27 cellular contexts compared by ENCODE assay signal in genomic region chr16:74661064-74661463, GRCh38. TPM values are rescaled to one million over a fixed set of nuclear protein-coding genes. Genes with fewer than 3 reads are reported as not detected.
DNase-seq lines count a peak whose midpoint lies in the region; ATAC-seq, FAIRE-seq and TF ChIP-seq lines count a peak whose summit lies in the region.
"Had no signal": no experiment of that assay in that cellular context is flagged by ENCODE, and none has a peak within 500 bp of the region (broad histone marks: within the 10 kb centered on the region; RNA-seq: fewer than 3 reads in every experiment).

No MANE protein-coding gene starts in this region.

- no peak for TF ChIP-seq POLR2A in K562 (conservative IDR thresholded peaks at IDR 0.05)

- H3K9me3 Mint-ChIP-seq in activated T-cell treated with anti-CD3 and anti-CD28 coated beads, Interleukin-2, amount 50 U/mL, for 72 hours: no peaks in the 10 kb centered on the region
- H3K9me3 Mint-ChIP-seq in activated T-cell treated with anti-CD3 and anti-CD28 coated beads, Interleukin-2, amount 50 U/mL, for 4 hours: no peaks in the 10 kb centered on the region
- H3K9me3 Mint-ChIP-seq in progenitor cell of endocrine pancreas (ENCODE audit: low read depth): no peaks in the 10 kb centered on the region
- H3K9me3 Mint-ChIP-seq: brain; mesothelial cell of epicardium; naive thymus-derived CD8-positive, alpha-beta T cell had no signal

- no peaks in the 10 kb centered on the region for H3K27me3 Mint-ChIP-seq in activated T-cell treated with anti-CD3 and anti-CD28 coated beads, Interleukin-2, amount 50 U/mL, for 72 hours (ENCODE audit: low read depth)
- no peaks in the 10 kb centered on the region for H3K27me3 Mint-ChIP-seq in activated T-cell treated with anti-CD3 and anti-CD28 coated beads, Interleukin-2, amount 50 U/mL, for 4 hours (ENCODE audit: low read depth)
- H3K27me3 Mint-ChIP-seq in progenitor cell of endocrine pancreas: no peaks in the 10 kb centered on the region
- H3K27me3 Mint-ChIP-seq: B cell; brain; naive thymus-derived CD8-positive, alpha-beta T cell had no signal

- no peak for DNase-seq in activated T-cell treated with anti-CD3 and anti-CD28 coated beads, Interleukin-2, amount 50 U/mL, for 72 hours
- no peak for DNase-seq in activated T-cell treated with anti-CD3 and anti-CD28 coated beads, Interleukin-2, amount 50 U/mL, for 4 hours
- DNase-seq in K562 (ENCODE audit: extremely low read depth in 1 of 4, low spot score in 3 of 4): no peak
- DNase-seq in progenitor cell of endocrine pancreas (ENCODE audit: low spot score, unreplicated experiment): no peak
- DNase-seq in WERI-Rb-1: no peak
- DNase-seq: activated gamma-delta T cell; GF-D8; Karpas-422; left ventricle myocardium inferior; naive thymus-derived CD8-positive, alpha-beta T cell; NCI-H146; NCI-H446 treated with DMSO at 0.1 percent for 48 hours; ovary; retina; SHP77; small intestine; stimulated activated CD8-positive, alpha-beta memory T cell treated with anti-CD3 and anti-CD28 coated beads, Interleukin-4, amount 100 ng/mL, for 48 hours; T-helper 9 cell; transverse colon had no signal

- H3K27ac Mint-ChIP-seq in activated T-cell treated with anti-CD3 and anti-CD28 coated beads, Interleukin-2, amount 50 U/mL, for 72 hours: peak overlapping the region; percentile 13
- peak overlapping the region; percentile 15 for H3K27ac Mint-ChIP-seq in progenitor cell of endocrine pancreas
- H3K27ac Mint-ChIP-seq: B cell, mesothelial cell of epicardium had no signal

- H3K27ac ChIP-seq in HEK293 (ENCODE audit: extremely low read depth, low read depth, low read length): no peak overlapping the region
- no peak overlapping the region for H3K27ac ChIP-seq in K562 (ENCODE audit: extremely low read depth, low read depth, low read length)
- H3K27ac ChIP-seq in WERI-Rb-1: no peak overlapping the region
- H3K27ac ChIP-seq: left ventricle myocardium inferior, ovary, transverse colon, VCaP had no signal

- H3K4me3 ChIP-seq in HEK293 (ENCODE audit: low read depth, low read length): no peak overlapping the region
- no peak overlapping the region for H3K4me3 ChIP-seq in K562
- H3K4me3 ChIP-seq in WERI-Rb-1 (ENCODE audit: low read depth, low read length): no peak overlapping the region
- H3K4me3 ChIP-seq: left ventricle myocardium inferior, ovary, transverse colon had no signal

- CTCF ChIA-PET in HEK293 (lab: Yijun Ruan, JAX): no interaction called here
- CTCF ChIA-PET in K562 (lab: Yijun Ruan, JAX; ENCODE audit: low intra/inter-chr PET ratio): no interaction called here

- H3K4me1 Mint-ChIP-seq in activated T-cell treated with anti-CD3 and anti-CD28 coated beads, Interleukin-2, amount 50 U/mL, for 72 hours (ENCODE audit: low read depth): peaks cover 86% of the 10 kb centered on the region
- peaks cover 66% of the 10 kb centered on the region for H3K4me1 Mint-ChIP-seq in activated T-cell treated with anti-CD3 and anti-CD28 coated beads, Interleukin-2, amount 50 U/mL, for 4 hours (ENCODE audit: low read depth)
- H3K4me1 Mint-ChIP-seq in progenitor cell of endocrine pancreas (ENCODE audit: low read depth): peaks cover 1% of the 10 kb centered on the region

- TF ChIP-seq RAD21 in K562 (CRISPR knock-in tag; conservative IDR thresholded peaks at IDR 0.05 in 1 of 2, IDR thresholded peaks at IDR 0.05 in 1 of 2): no peak

- POLR2A ChIA-PET in HEK293 (lab: Yijun Ruan, JAX): no interaction called here
- POLR2A ChIA-PET in K562 (lab: Yijun Ruan, JAX): interaction anchor here (0.5 to 1.5 kb wide), 3 partner anchors 27 to 222 kb away, joined by 3 to 4 read pairs (median 3); no protein-coding TSS in a partner anchor

- no peaks in the 10 kb centered on the region for H3K9me1 ChIP-seq in K562 (ENCODE audit: control insufficient read depth, insufficient read depth, low read length)

- intact Hi-C loops in K562 (cut with micrococcal nuclease): no loop called here

- peaks cover 17 to 61% of the 10 kb centered on the region in 2 donors for H3K36me3 Mint-ChIP-seq in activated T-cell treated with anti-CD3 and anti-CD28 coated beads, Interleukin-2, amount 50 U/mL, for 72 hours (ENCODE audit: insufficient read depth in 2 of 2)
- peaks cover 57% of the 10 kb centered on the region for H3K36me3 Mint-ChIP-seq in activated T-cell treated with anti-CD3 and anti-CD28 coated beads, Interleukin-2, amount 50 U/mL, for 4 hours (ENCODE audit: insufficient read depth)
- H3K36me3 Mint-ChIP-seq in progenitor cell of endocrine pancreas (ENCODE audit: insufficient read depth): peaks cover 28% of the 10 kb centered on the region

- no peak for FAIRE-seq in K562 (lab: Jason Lieb, UNC)
- FAIRE-seq: GM18507, small intestine had no signal

- no peak for ATAC-seq in activated T-cell treated with anti-CD3 and anti-CD28 coated beads, Interleukin-2, amount 50 U/mL, for 72 hours (replicated peaks in 1 of 2)
- no peak for ATAC-seq in activated T-cell treated with anti-CD3 and anti-CD28 coated beads, Interleukin-2, amount 50 U/mL, for 4 hours
- ATAC-seq in K562: no peak
- no peak for ATAC-seq in GM21367 (IDR thresholded peaks at IDR 0.05; ENCODE audit: unreplicated experiment)
- ATAC-seq in HG03139 (IDR thresholded peaks at IDR 0.05; ENCODE audit: unreplicated experiment): no peak
- ATAC-seq: naive thymus-derived CD8-positive, alpha-beta T cell had no signal

- no TSS peak for BruUV-seq in K562 (replicated peaks; lab: Mats Ljungman, UMichigan)

- peaks cover 2% of the 10 kb centered on the region; the same call in 1 of the 2 replicates for H3K4me1 ChIP-seq in HEK293 (ENCODE audit: control insufficient read depth, insufficient read depth, low read length)
- peaks cover 4 to 21% of the 10 kb centered on the region in 2 experiments; a peak in 4 of 5 replicates for H3K4me1 ChIP-seq in K562 (replicated peaks in 1 of 2; ENCODE audit: control insufficient read depth in 2 of 2, insufficient read depth in 2 of 2, low read length in 2 of 2)

- no peak for TF ChIP-seq EP300 in K562 (IDR thresholded peaks at IDR 0.05; ENCODE audit: low read length)

- no peaks in the 10 kb centered on the region for H3K9me3 ChIP-seq in HEK293 (ENCODE audit: control insufficient read depth, insufficient read depth, low read depth, low read length)
- H3K9me3 ChIP-seq in K562 (replicated peaks; ENCODE audit: control insufficient read depth, insufficient read depth, low read depth, low read length): no peaks in the 10 kb centered on the region
- no peaks in the 10 kb centered on the region for H3K9me3 ChIP-seq in WERI-Rb-1 (ENCODE audit: severe bottlenecking)
- H3K9me3 ChIP-seq: left ventricle myocardium inferior, ovary, transverse colon had no signal

- H3K9ac ChIP-seq in K562 (ENCODE audit: insufficient read depth in 1 of 2, low read depth in 2 of 2, low read length in 2 of 2): 0 out of 4 replicates have a peak overlapping the region, but pooled peaks of 1 of the 2 experiments have one; percentile 55

- H3K36me3 ChIP-seq in HEK293 (ENCODE audit: control insufficient read depth in 2 of 2, insufficient read depth in 1 of 2, low read length in 2 of 2) (peaks cover 76 to 92% of the 10 kb centered on the region in 2 experiments), K562 (ENCODE audit: control insufficient read depth, insufficient read depth, low read length) (peaks cover 97% of the 10 kb centered on the region), WERI-Rb-1 (peaks cover 94% of the 10 kb centered on the region)
- H3K36me3 ChIP-seq: ovary had no signal

- no peak overlapping the region for H3K4me2 ChIP-seq in K562 (ENCODE audit: insufficient read depth, low read length)

- peaks cover 99% of the 10 kb centered on the region for H3K79me2 ChIP-seq in K562 (ENCODE audit: control insufficient read depth, insufficient read depth, low read length)

- WGBS in K562 (ENCODE audit: insufficient coverage, low coverage, missing lambda C conversion rate): 94% methylated on average over 5 of the region's 5 CpGs

- no peak overlapping the region for H2AFZ ChIP-seq in K562 (ENCODE audit: low read depth, low read length)

- TF ChIP-seq CTCF in HEK293 (tag by site-specific recombination; IDR thresholded peaks at IDR 0.05) (no peak), K562 (IDR thresholded peaks at IDR 0.05 in 2 of 3, conservative IDR thresholded peaks at IDR 0.05 in 1 of 3; ENCODE audit: insufficient read depth in 2 of 3, low read depth in 1 of 3, low read length in 3 of 3) (no peak), progenitor cell of endocrine pancreas (IDR thresholded peaks at IDR 0.05; ENCODE audit: unreplicated experiment) (no peak), WERI-Rb-1 (IDR thresholded peaks at IDR 0.05; ENCODE audit: low read depth, low read length) (no peak)

- H3K4me3 Mint-ChIP-seq in activated T-cell treated with anti-CD3 and anti-CD28 coated beads, Interleukin-2, amount 50 U/mL, for 72 hours: peak overlapping the region; percentile 29 to 54
- H3K4me3 Mint-ChIP-seq in activated T-cell treated with anti-CD3 and anti-CD28 coated beads, Interleukin-2, amount 50 U/mL, for 4 hours: no peak overlapping the region
- no peak overlapping the region for H3K4me3 Mint-ChIP-seq in progenitor cell of endocrine pancreas (ENCODE audit: low read depth)
- H3K4me3 Mint-ChIP-seq: B cell, mesothelial cell of epicardium had no signal

- peaks cover 41% of the 10 kb centered on the region for H4K20me1 ChIP-seq in K562 (replicated peaks; ENCODE audit: control insufficient read depth, insufficient read depth, low read length)

- H3K27me3 ChIP-seq in K562 (ENCODE audit: control insufficient read depth in 2 of 2, insufficient read depth in 2 of 2, low read length in 2 of 2): no peaks in the 10 kb centered on the region
- H3K27me3 ChIP-seq in WERI-Rb-1 (ENCODE audit: insufficient read depth, low read depth, severe bottlenecking): no peaks in the 10 kb centered on the region
- H3K27me3 ChIP-seq: ovary, transverse colon had no signal

- in situ Hi-C loops in K562 (cut with MboI): no loop called here

RNA-seq across cellular contexts. Expression of gene RFWD3, which starts 5.6 kb away (rescaled TPM):
- 100 to 1,000 TPM; 114 TPM for total RNA-seq in activated T-cell treated with anti-CD3 and anti-CD28 coated beads, Interleukin-2, amount 50 U/mL, for 72 hours
- 10 to 100 TPM; 70.8 to 97.0 (median 76.3) TPM for total RNA-seq in activated T-cell treated with anti-CD3 and anti-CD28 coated beads, Interleukin-2, amount 50 U/mL, for 4 hours
- total RNA-seq in K562 (2011; cell fraction: chromatin; rRNA removed; ENCODE audit: low replicate concordance): 202 and 277 TPM in 2 replicates
- total RNA-seq in K562 (2011; cell fraction: nucleolus; rRNA removed): 120 and 121 TPM in 2 replicates
- 204 and 261 TPM in 2 replicates for total RNA-seq in K562 (2011; cell fraction: nucleoplasm; rRNA removed)
- total RNA-seq in K562 (2014; rRNA removed) (68.1 and 71.5 TPM in 2 replicates), K562 (2014; rRNA removed; fragmentation: Illumina TruSeq; extraction: Trizol) (79.0 and 83.5 TPM in 2 replicates), K562 (2015; rRNA removed; fragmentation: Illumina TruSeq; extraction: Trizol) (77.4 and 86.1 TPM in 2 replicates), K562 (2021) (111 and 121 TPM in 2 replicates), progenitor cell of endocrine pancreas (40.3 and 48.4 TPM in 2 replicates)
- polyA plus RNA-seq in K562 (2011; rRNA removed) (87.1 and 111 TPM in 2 replicates), K562 (2014; fragmentation: Illumina TruSeq; extraction: Trizol) (89.1 and 93.1 TPM in 2 replicates), K562 (2014; fragmentation: Nextera tagmentation; extraction: Ambion mirVana) (10 to 100 TPM; 20.8 to 55.5 TPM), K562 (2014; rRNA removed) (70.1 and 75.2 TPM in 2 replicates)
- 75.3 and 82.0 TPM in 2 replicates for polyA plus RNA-seq in K562 (2011; cell fraction: cytosol; rRNA removed)
- 53.1 and 58.5 TPM in 2 replicates for polyA plus RNA-seq in K562 (2011; cell fraction: nucleus; rRNA removed)
- polyA plus RNA-seq in K562 (2012): 47.4 and 51.1 TPM in 2 replicates
- 222 and 269 TPM in 2 replicates for polyA minus RNA-seq in K562 (2011; rRNA and poly(A)+ RNA removed)
- polyA minus RNA-seq in K562 (2011; cell fraction: cytosol; rRNA and poly(A)+ RNA removed): 64.4 and 77.8 TPM in 2 replicates
- polyA minus RNA-seq in K562 (2011; cell fraction: nucleus; rRNA and poly(A)+ RNA removed): 54.1 and 74.6 TPM in 2 replicates

RNA-seq across cellular contexts. Expression of gene MLKL, which starts 39.6 kb away (rescaled TPM):
- 10 to 100 TPM; 16.9 to 23.2 TPM for total RNA-seq in activated T-cell treated with anti-CD3 and anti-CD28 coated beads, Interleukin-2, amount 50 U/mL, for 72 hours
- total RNA-seq in activated T-cell treated with anti-CD3 and anti-CD28 coated beads, Interleukin-2, amount 50 U/mL, for 4 hours: 10 to 100 TPM; 27.5 to 36.6 (median 30.9) TPM
- total RNA-seq in K562 (2011; cell fraction: chromatin; rRNA removed; ENCODE audit: low replicate concordance): 4.5 and 5.4 TPM in 2 replicates
- total RNA-seq in K562 (2011; cell fraction: nucleolus; rRNA removed): 2.3 and 3.6 TPM in 2 replicates
- 3.8 and 4.8 TPM in 2 replicates for total RNA-seq in K562 (2011; cell fraction: nucleoplasm; rRNA removed)
- total RNA-seq in K562 (2014; rRNA removed) (5.0 and 8.9 TPM in 2 replicates), K562 (2014; rRNA removed; fragmentation: Illumina TruSeq; extraction: Trizol) (4.2 and 4.3 TPM in 2 replicates), K562 (2015; rRNA removed; fragmentation: Illumina TruSeq; extraction: Trizol) (5.9 and 6.1 TPM in 2 replicates), K562 (2021) (5.1 and 5.6 TPM in 2 replicates), progenitor cell of endocrine pancreas (0.24 and 1.1 TPM in 2 replicates)
- polyA plus RNA-seq in K562 (2011; rRNA removed) (1.9 and 5.8 TPM in 2 replicates), K562 (2014; fragmentation: Illumina TruSeq; extraction: Trizol) (4.1 and 5.4 TPM in 2 replicates), K562 (2014; fragmentation: Nextera tagmentation; extraction: Ambion mirVana) (1 to 10 TPM; 1.6 to 2.1 TPM), K562 (2014; rRNA removed) (4.8 and 5.8 TPM in 2 replicates)
- 1.0 and 2.2 TPM in 2 replicates for polyA plus RNA-seq in K562 (2011; cell fraction: cytosol; rRNA removed)
- polyA plus RNA-seq in K562 (2011; cell fraction: nucleus; rRNA removed): 7.8 and 17.0 TPM in 2 replicates
- 5.6 and 7.1 TPM in 2 replicates for polyA plus RNA-seq in K562 (2012)
- 1.5 and 5.0 TPM in 2 replicates for polyA minus RNA-seq in K562 (2011; rRNA and poly(A)+ RNA removed)
- 1.7 and 3.9 TPM in 2 replicates for polyA minus RNA-seq in K562 (2011; cell fraction: cytosol; rRNA and poly(A)+ RNA removed)
- 2.2 and 5.8 TPM in 2 replicates for polyA minus RNA-seq in K562 (2011; cell fraction: nucleus; rRNA and poly(A)+ RNA removed)
- total RNA-seq: mesothelial cell of epicardium had no signal

RNA-seq across cellular contexts. Expression of gene GLG1, which starts 54.1 kb away (rescaled TPM):
- 10 to 100 TPM; 67.4 to 72.3 TPM for total RNA-seq in activated T-cell treated with anti-CD3 and anti-CD28 coated beads, Interleukin-2, amount 50 U/mL, for 72 hours
- 10 to 100 TPM; 45.1 to 52.4 (median 45.4) TPM for total RNA-seq in activated T-cell treated with anti-CD3 and anti-CD28 coated beads, Interleukin-2, amount 50 U/mL, for 4 hours
- total RNA-seq in K562 (2011; cell fraction: chromatin; rRNA removed; ENCODE audit: low replicate concordance): 147 and 204 TPM in 2 replicates
- total RNA-seq in K562 (2011; cell fraction: nucleolus; rRNA removed): 111 and 116 TPM in 2 replicates
- 154 and 170 TPM in 2 replicates for total RNA-seq in K562 (2011; cell fraction: nucleoplasm; rRNA removed)
- 29.9 and 31.1 TPM in 2 replicates for total RNA-seq in K562 (2014; rRNA removed)
- total RNA-seq in K562 (2014; rRNA removed; fragmentation: Illumina TruSeq; extraction: Trizol): 24.0 and 26.5 TPM in 2 replicates
- 22.9 and 24.5 TPM in 2 replicates for total RNA-seq in K562 (2015; rRNA removed; fragmentation: Illumina TruSeq; extraction: Trizol)
- 32.9 and 36.0 TPM in 2 replicates for total RNA-seq in K562 (2021)
- polyA plus RNA-seq in K562 (2011; rRNA removed): 23.6 and 28.9 TPM in 2 replicates
- polyA plus RNA-seq in K562 (2011; cell fraction: cytosol; rRNA removed): 12.2 and 19.7 TPM in 2 replicates
- polyA plus RNA-seq in K562 (2011; cell fraction: nucleus; rRNA removed): 26.3 and 32.2 TPM in 2 replicates
- polyA plus RNA-seq in K562 (2012): 23.7 and 25.1 TPM in 2 replicates
- 22.2 and 25.8 TPM in 2 replicates for polyA plus RNA-seq in K562 (2014; fragmentation: Illumina TruSeq; extraction: Trizol)
- 1 to 10 TPM; 6.2 to 7.2 TPM for polyA plus RNA-seq in K562 (2014; fragmentation: Nextera tagmentation; extraction: Ambion mirVana)
- polyA plus RNA-seq in K562 (2014; rRNA removed): 18.0 and 20.6 TPM in 2 replicates
- 56.5 and 66.1 TPM in 2 replicates for polyA minus RNA-seq in K562 (2011; rRNA and poly(A)+ RNA removed)
- 26.3 and 35.2 TPM in 2 replicates for polyA minus RNA-seq in K562 (2011; cell fraction: cytosol; rRNA and poly(A)+ RNA removed)
- 24.6 and 39.7 TPM in 2 replicates for polyA minus RNA-seq in K562 (2011; cell fraction: nucleus; rRNA and poly(A)+ RNA removed)
- 170 and 173 TPM in 2 replicates for total RNA-seq in progenitor cell of endocrine pancreas

Comparison
In these comparisons a context has a peak if more than half of its experiments do, and no peak if none do; other contexts are left out.
1. H3K4me3 Mint-ChIP-seq: peak in activated T-cell treated with anti-CD3 and anti-CD28 coated beads, Interleukin-2, amount 50 U/mL, for 72 hours (2 of 2); none in activated T-cell treated with anti-CD3 and anti-CD28 coated beads, Interleukin-2, amount 50 U/mL, for 4 hours (single experiment) and progenitor cell of endocrine pancreas (single experiment).